ENCODE assay signal across 8 cellular contexts in genomic region chr3:11154036-11154952, GRCh38. TPM values are rescaled to one million over a fixed set of nuclear protein-coding genes. Genes with fewer than 3 reads are reported as not detected.
DNase-seq lines count a peak whose midpoint lies in the region; ATAC-seq and TF ChIP-seq lines count a peak whose summit lies in the region.

HRH1 (plus strand) TSS chr3:11154493; CDS start chr3:11259038, 104,545 bp downstream.

- peaks cover 0 to 14% of the 10 kb centered on the region in 2 donors for H3K27me3 ChIP-seq in right lobe of liver
- H3K27me3 ChIP-seq in tibial nerve = peaks cover 0 to 15% of the 10 kb centered on the region in 2 donors

- WGBS in right lobe of liver (ENCODE audit: insufficient coverage, low coverage, low lambda C conversion rate, missing lambda C conversion rate) = 1% methylated on average over 8 of the region's 98 CpGs
- WGBS in tibial nerve, 2 donors = 1% methylated on average over 33 to 66 of the region's 98 CpGs

- no peak for TF ChIP-seq POLR2A in right lobe of liver (IDR thresholded peaks at IDR 0.05)
- no peak for TF ChIP-seq POLR2A in tibial nerve (IDR thresholded peaks at IDR 0.05)

- intact Hi-C loops in right lobe of liver (cut with DNase I) = no loop called here

- peaks cover 0 to 5% (median 0%) of the 10 kb centered on the region in 4 donors for H3K4me1 ChIP-seq in right lobe of liver
- peaks cover 0 to 69% (median 0%) of the 10 kb centered on the region in 4 donors for H3K4me1 ChIP-seq in tibial nerve

- H3K36me3 ChIP-seq in right lobe of liver (no peaks in the 10 kb centered on the region), tibial nerve (no peaks in the 10 kb centered on the region)

- ATAC-seq in right lobe of liver = peak in 3 of 4 donors; percentile 13 to 44 (median 26)
- no peak for ATAC-seq in HG03442 (IDR thresholded peaks at IDR 0.05; ENCODE audit: unreplicated experiment)
- no peak for ATAC-seq in HG03521 (IDR thresholded peaks at IDR 0.05; ENCODE audit: unreplicated experiment)

- H3K27ac ChIP-seq in right lobe of liver = no peak within 1 kb of the TSS
- peak within 1 kb of the TSS; percentile 35 to 87 (median 60) for H3K27ac ChIP-seq in tibial nerve

- TF ChIP-seq CTCF in cardiac fibroblast (IDR thresholded peaks at IDR 0.05; ENCODE audit: low read depth, low read length) (no peak), right lobe of liver (IDR thresholded peaks at IDR 0.05) (no peak), tibial nerve (IDR thresholded peaks at IDR 0.05) (no peak)

- no peak for TF ChIP-seq EP300 in tibial nerve (IDR thresholded peaks at IDR 0.05)

- DNase-seq in stimulated activated CD4-positive, alpha-beta T cell treated with anti-CD3 and anti-CD28 coated beads, Interleukin-4, amount 100 ng/mL, for 1 hour = peak; percentile 6
- no peak for DNase-seq in stimulated activated CD4-positive, alpha-beta T cell treated with anti-CD3 and anti-CD28 coated beads, Interleukin-12 subunit alpha, Interleukin-12 subunit beta, amount 100 ng/mL, for 4 hours
- DNase-seq in cardiac fibroblast (ENCODE audit: low read depth in 2 of 2) (peak; percentile 37 to 41), right lobe of liver (no peak), tibial nerve (ENCODE audit: low spot score in 2 of 2) (no peak), NCI-H146 (lab: John Stamatoyannopoulos, UW) (no peak)

- H3K9me3 ChIP-seq in right lobe of liver (no peaks in the 10 kb centered on the region), tibial nerve (no peaks in the 10 kb centered on the region)

- peak within 1 kb of the TSS; percentile 80 to 84 for H3K4me3 ChIP-seq in cardiac fibroblast (replicated peaks in 1 of 2; ENCODE audit: low read depth in 2 of 2, low read length in 2 of 2)
- peak within 1 kb of the TSS in 1 of 3 donors; percentile 27 for H3K4me3 ChIP-seq in right lobe of liver
- H3K4me3 ChIP-seq in tibial nerve = peak within 1 kb of the TSS; percentile 29 to 70 (median 50)

RNA-seq across cellular contexts. Expression of gene HRH1, which starts in this region (rescaled TPM):
- total RNA-seq in right lobe of liver (under 1 TPM in 4 of 6 experiments, not detected in 2; 0.14 to 0.66 (median 0.41) TPM), tibial nerve (10 to 100 TPM; 13.8 to 20.3 (median 15.9) TPM)

Comparison
In these comparisons a context has a peak if more than half of its experiments do, and no peak if none do; other contexts are left out.
1. RNA of gene HRH1 (total RNA-seq): 13.8 to 20.3 TPM in tibial nerve; 0.14 to 0.66 TPM in right lobe of liver; every median in the first group is over 4 times any median in the second.
2. DNase-seq: peak in stimulated activated CD4-positive, alpha-beta T cell treated with anti-CD3 and anti-CD28 coated beads, Interleukin-4, amount 100 ng/mL, for 1 hour (single experiment) and cardiac fibroblast (2 of 2); none in stimulated activated CD4-positive, alpha-beta T cell treated with anti-CD3 and anti-CD28 coated beads, Interleukin-12 subunit alpha, Interleukin-12 subunit beta, amount 100 ng/mL, for 4 hours (single experiment), right lobe of liver (0 of 3), tibial nerve (0 of 2) and NCI-H146 (single experiment).
3. Peak in ATAC-seq in right lobe of liver; RNA of the gene not detected or under 1 TPM.
4. H3K27ac ChIP-seq: peak in tibial nerve (4 of 4); none in right lobe of liver (0 of 3).